In genomic region chr18:12882416-12882815, GRCh38 we compare ENCODE assay signal across 9 cellular contexts. TPM values are rescaled to one million over a fixed set of nuclear protein-coding genes. Genes with fewer than 3 reads are reported as not detected.
DNase-seq lines count a peak whose midpoint lies in the region; TF ChIP-seq lines count a peak whose summit lies in the region.
"Had no signal": no experiment of that assay in that cellular context is flagged by ENCODE, and none has a peak within 500 bp of the region (broad histone marks: within the 10 kb centered on the region; RNA-seq: fewer than 3 reads in every experiment).

No MANE protein-coding gene starts in this region.

- H3K4me3 ChIP-seq in AG10803 (ENCODE audit: low read length) (peak overlapping the region; percentile 88), HUES64 (ENCODE audit: low read length) (peak overlapping the region; percentile 94), cardiac fibroblast (replicated peaks in 1 of 2; ENCODE audit: low read depth in 2 of 2, low read length in 2 of 2) (peak overlapping the region; percentile 79 to 83), muscle layer of duodenum (ENCODE audit: low read depth in 1 of 2, low read length in 2 of 2) (peak overlapping the region; percentile 66 to 80)

- TF ChIP-seq CTCF in AG10803 (conservative IDR thresholded peaks at IDR 0.05; ENCODE audit: low read length) (no peak), cardiac fibroblast (IDR thresholded peaks at IDR 0.05; ENCODE audit: low read depth, low read length) (no peak)

- H3K27me3 ChIP-seq in HUES64 (ENCODE audit: insufficient read depth, low read length) = no peaks in the 10 kb centered on the region; the same call in 1 of the 2 replicates
- H3K27me3 ChIP-seq in muscle layer of duodenum (ENCODE audit: low read depth, low read length) = no peaks in the 10 kb centered on the region

- WGBS in HUES64 = 38% methylated on average over 3 of the region's 3 CpGs

- H3K9me3 ChIP-seq in HUES64 (ENCODE audit: insufficient read depth, low read depth, low read length) = no peaks in the 10 kb centered on the region
- no peaks in the 10 kb centered on the region for H3K9me3 ChIP-seq in muscle layer of duodenum (ENCODE audit: control insufficient read depth in 1 of 2, low read length in 2 of 2)

- H3K27ac ChIP-seq in HUES64 (ENCODE audit: low read depth, low read length) = no peak overlapping the region
- peak overlapping the region; percentile 95 for H3K27ac ChIP-seq in muscle layer of duodenum (ENCODE audit: low read length)

- H3K9ac ChIP-seq in HUES64 (ENCODE audit: low read depth, low read length) = peak overlapping the region; percentile 97; the same call in 1 of the 2 replicates

- peaks cover 47% of the 10 kb centered on the region for H3K4me1 ChIP-seq in HUES64 (ENCODE audit: insufficient read depth, low read length)
- H3K4me1 ChIP-seq in muscle layer of duodenum (ENCODE audit: control insufficient read depth in 1 of 2, insufficient read depth in 2 of 2, low read length in 2 of 2) = peaks cover 4 to 18% of the 10 kb centered on the region in 2 donors

- peak; percentile 27 for DNase-seq in AG10803 (ENCODE audit: low read depth)
- no peak for DNase-seq in cardiac fibroblast (ENCODE audit: low read depth in 2 of 2)
- no peak for DNase-seq in activated CD4-positive, CD25-positive, alpha-beta regulatory T cell (lab: John Stamatoyannopoulos, UW)
- no peak for DNase-seq in GM19238 (ENCODE audit: insufficient read length, low spot score)
- DNase-seq in UCSD-AML1 (lab: John Stamatoyannopoulos, UW; ENCODE audit: unreplicated experiment) = no peak
- no peak for DNase-seq in GDM1 (lab: John Stamatoyannopoulos, UW)
- DNase-seq: NCI-H2081 treated with DMSO at 0.1 percent for 48 hours had no signal

- H3K36me3 ChIP-seq in HUES64 (ENCODE audit: insufficient read depth, low read length) (no peaks in the 10 kb centered on the region), muscle layer of duodenum (ENCODE audit: control insufficient read depth in 1 of 2, insufficient read depth in 2 of 2, low read length in 2 of 2) (peaks cover 0 to 4% of the 10 kb centered on the region in 2 donors)

RNA-seq across cellular contexts. Expression of gene PTPN2, which starts 1.6 kb away (rescaled TPM):
- polyA plus RNA-seq in HUES64 (2013, experiment 1 of 2) = 35.1 TPM
- polyA plus RNA-seq in HUES64 (2013, experiment 2 of 2) = 35.1 TPM
